In genomic region chr10:60960031-60960430, GRCh38 we compare ENCODE assay signal across 26 cellular contexts.
"Had no signal": no experiment of that assay in that cellular context is flagged by ENCODE, and none has a peak within 500 bp of the region (broad histone marks: within the 10 kb centered on the region; RNA-seq: fewer than 3 reads in every experiment).

No MANE protein-coding gene starts in this region.

- ATAC-seq: natural killer cell; psoas muscle; right cardiac atrium; right lobe of liver; stimulated activated naive CD8-positive, alpha-beta T cell treated with anti-CD3 and anti-CD28 coated beads, Interleukin-15, Interleukin-2, amounts not matched to agents 100 U/mL and 50 U/mL, for 24 hours; upper lobe of right lung had no signal

- H3K27me3 ChIP-seq: neural progenitor cell, ovary, right lobe of liver, sigmoid colon, spleen, suprapubic skin, testis, tibial artery, transverse colon, upper lobe of right lung, uterus had no signal

- H3K4me1 ChIP-seq: neural progenitor cell, parathyroid adenoma had no signal

- H3K36me3 ChIP-seq: neural progenitor cell, ovary, right lobe of liver, sigmoid colon, spleen, suprapubic skin, tibial artery, transverse colon, upper lobe of right lung, uterus had no signal

- H3K9ac ChIP-seq: neural progenitor cell, parathyroid adenoma had no signal

- H3K4me2 ChIP-seq: neural progenitor cell had no signal

- H3K4me3 ChIP-seq: neural progenitor cell, ovary, psoas muscle, right lobe of liver, sigmoid colon, spleen, suprapubic skin, testis, tibial artery, transverse colon, upper lobe of right lung, uterus had no signal

- H3K79me2 ChIP-seq: parathyroid adenoma had no signal

- H3K27ac ChIP-seq: neural progenitor cell, ovary, parathyroid adenoma, psoas muscle, right lobe of liver, spleen, suprapubic skin, testis, tibial artery, transverse colon, upper lobe of right lung had no signal

- H3K9me3 ChIP-seq: ovary, psoas muscle, right lobe of liver, sigmoid colon, spleen, suprapubic skin, testis, tibial artery, transverse colon, upper lobe of right lung, uterus had no signal

- DNase-seq: natural killer cell; occipital lobe; ovary; posterior cingulate gyrus; psoas muscle; right cardiac atrium; right lobe of liver; sigmoid colon; small intestine; spleen; stimulated activated CD4-positive, alpha-beta T cell treated with anti-CD3 and anti-CD28 coated beads, Interleukin-12 subunit alpha, Interleukin-12 subunit beta, amount 100 ng/mL, for 4 hours; stimulated activated CD4-positive, alpha-beta T cell treated with anti-CD3 and anti-CD28 coated beads, Interleukin-1b, Interleukin-23, amount 100 ng/mL, for 48 hours; stimulated activated CD4-positive, alpha-beta T cell treated with anti-CD3 and anti-CD28 coated beads, Interleukin-4, amount 100 ng/mL, for 1 hour; stimulated activated CD4-positive, alpha-beta T cell treated with anti-CD3 and anti-CD28 coated beads, Interleukin-4, amount 100 ng/mL, for 4 hours; stimulated activated CD8-positive, alpha-beta memory T cell treated with anti-CD3 and anti-CD28 coated beads, Interleukin-4, amount 100 ng/mL, for 48 hours; stimulated activated naive CD4-positive, alpha-beta T cell; stimulated activated naive CD8-positive, alpha-beta T cell treated with anti-CD3 and anti-CD28 coated beads, Interleukin-15, amount 100 ng/mL, for 72 hours; stimulated activated naive CD8-positive, alpha-beta T cell treated with anti-CD3 and anti-CD28 coated beads, Interleukin-15, Interleukin-2, amounts not matched to agents 100 U/mL and 50 U/mL, for 24 hours; testis; tibial artery; transverse colon; upper lobe of right lung; uterus had no signal
